In genomic region chr22:20118572-20119020, GRCh38 we compare ENCODE assay signal across 1 cellular context.
A peak's percentile ranks its signal among the peaks of the same experiment; 100 is the strongest.
TF ChIP-seq lines count a peak whose summit lies in the region.

No MANE protein-coding gene starts in this region.

TF ChIP-seq in K562, 482 proteins besides CTCF, POLR2A, EP300 and RAD21 (continued from another document and continues in another):
- no peak for TF ChIP-seq ZNF407 (IDR thresholded peaks at IDR 0.05; ENCODE audit: low read depth)
- no peak for TF ChIP-seq PHB (CRISPR knock-in tag; IDR thresholded peaks at IDR 0.05)
- no peak for TF ChIP-seq TAF15 (IDR thresholded peaks at IDR 0.05; ENCODE audit: low read depth, low read length)
- TF ChIP-seq ZC3H11A (IDR thresholded peaks at IDR 0.05; ENCODE audit: low read depth, low read length): no peak
- TF ChIP-seq ARID1B (IDR thresholded peaks at IDR 0.05): no peak
- TF ChIP-seq HDAC6 (IDR thresholded peaks at IDR 0.05; ENCODE audit: low read depth, low read length): peak; percentile 69; the same call in 1 of the 2 replicates
- TF ChIP-seq NR2C2 (CRISPR knock-in tag; IDR thresholded peaks at IDR 0.05): no peak
- no peak for TF ChIP-seq NR2C2 (tag; IDR thresholded peaks at IDR 0.05)
- TF ChIP-seq E2F1 (CRISPR knock-in tag; IDR thresholded peaks at IDR 0.05): no peak; the same call in 1 of the 2 replicates
- TF ChIP-seq CEBPG (CRISPR knock-in tag; IDR thresholded peaks at IDR 0.05): no peak
- TF ChIP-seq CEBPG (tag; conservative IDR thresholded peaks at IDR 0.05 in 1 of 2, IDR thresholded peaks at IDR 0.05 in 1 of 2): no peak
- no peak for TF ChIP-seq HNRNPL (IDR thresholded peaks at IDR 0.05; ENCODE audit: low read depth, low read length)
- peak; percentile 82 for TF ChIP-seq ZNF764 (CRISPR knock-in tag; IDR thresholded peaks at IDR 0.05; ENCODE audit: low read depth)
- TF ChIP-seq ZBTB7A (IDR thresholded peaks at IDR 0.05; ENCODE audit: borderline replicate concordance, control insufficient read depth, low read depth, low read length): no peak
- 0 out of 4 replicates have a peak, but pooled peaks of 1 of the 2 experiments have one; percentile 74 for TF ChIP-seq MLX (CRISPR knock-in tag; conservative IDR thresholded peaks at IDR 0.05)
- no peak for TF ChIP-seq MBD2 (IDR thresholded peaks at IDR 0.05; ENCODE audit: borderline replicate concordance, low read depth)
- no peak for TF ChIP-seq PREB (CRISPR knock-in tag; IDR thresholded peaks at IDR 0.05)
- no peak for TF ChIP-seq CC2D1A (IDR thresholded peaks at IDR 0.05)
- TF ChIP-seq POU5F1 (IDR thresholded peaks at IDR 0.05; ENCODE audit: borderline replicate concordance, low read depth, low read length, partially characterized antibody): peak; percentile 66
- no peak for TF ChIP-seq ZNF780A (CRISPR knock-in tag; IDR thresholded peaks at IDR 0.05)
- TF ChIP-seq ATF7 (IDR thresholded peaks at IDR 0.05): no peak
- no peak for TF ChIP-seq PTRF (tag; IDR thresholded peaks at IDR 0.05)
- no peak for TF ChIP-seq ARNT (IDR thresholded peaks at IDR 0.05)
- no peak for TF ChIP-seq ELK1 (CRISPR knock-in tag; IDR thresholded peaks at IDR 0.05)
- peak; percentile 4 for TF ChIP-seq SMAD1 (IDR thresholded peaks at IDR 0.05; ENCODE audit: low read depth, low read length, partially characterized antibody)
- TF ChIP-seq RUNX1 (IDR thresholded peaks at IDR 0.05; ENCODE audit: low read depth): no peak
- no peak for TF ChIP-seq RBM14 (IDR thresholded peaks at IDR 0.05; ENCODE audit: borderline replicate concordance, insufficient read depth, low read depth, low read length)
- no peak for TF ChIP-seq PRPF4 (IDR thresholded peaks at IDR 0.05; ENCODE audit: insufficient read depth, low read depth, low read length, poor library complexity, severe bottlenecking)
- TF ChIP-seq EZH2 (IDR thresholded peaks at IDR 0.05; ENCODE audit: borderline replicate concordance, low read depth, low read length): no peak
- TF ChIP-seq FOS (IDR thresholded peaks at IDR 0.05; ENCODE audit: extremely low read depth, insufficient read length): no peak
- no peak for TF ChIP-seq SIN3B (IDR thresholded peaks at IDR 0.05; ENCODE audit: low read depth)
- no peak for TF ChIP-seq CTBP1 (IDR thresholded peaks at IDR 0.05; ENCODE audit: borderline replicate concordance)
- TF ChIP-seq ILK (tag; IDR thresholded peaks at IDR 0.05; ENCODE audit: borderline replicate concordance, low read depth): no peak
- 0 out of 2 replicates have a peak, but pooled peaks have one; percentile 8 for TF ChIP-seq SMC3 (conservative IDR thresholded peaks at IDR 0.05; ENCODE audit: insufficient read depth, low read depth, low read length)
- no peak for TF ChIP-seq HDAC2 (IDR thresholded peaks at IDR 0.05)
- TF ChIP-seq HNRNPLL (IDR thresholded peaks at IDR 0.05; ENCODE audit: low read depth, low read length, poor library complexity, severe bottlenecking): no peak
- no peak for TF ChIP-seq NUFIP1 (IDR thresholded peaks at IDR 0.05; ENCODE audit: partially characterized antibody)
- TF ChIP-seq BCLAF1 (IDR thresholded peaks at IDR 0.05; ENCODE audit: borderline replicate concordance in 1 of 2, control insufficient read depth in 1 of 2, low read depth in 2 of 2, low read length in 1 of 2): no peak
- no peak for TF ChIP-seq SP1 (CRISPR knock-in tag; IDR thresholded peaks at IDR 0.05)
- TF ChIP-seq CEBPB (tag; IDR thresholded peaks at IDR 0.05): 0 out of 2 replicates have a peak, but pooled peaks have one; percentile 39
- TF ChIP-seq SNIP1 (IDR thresholded peaks at IDR 0.05; ENCODE audit: low read depth): no peak
- TF ChIP-seq TCF15 (CRISPR knock-in tag; IDR thresholded peaks at IDR 0.05): peak; percentile 85; the same call in 1 of the 2 replicates
- TF ChIP-seq MAZ (CRISPR knock-in tag; conservative IDR thresholded peaks at IDR 0.05 in 1 of 2, IDR thresholded peaks at IDR 0.05 in 1 of 2): peak in 1 of 2 experiments; percentile 60; a peak in 1 of 4 replicates
- TF ChIP-seq KAT7 (CRISPR knock-in tag; IDR thresholded peaks at IDR 0.05; ENCODE audit: borderline replicate concordance): no peak
- TF ChIP-seq ZNF354B (CRISPR knock-in tag; IDR thresholded peaks at IDR 0.05): no peak
